In the genomic region with DNA sequence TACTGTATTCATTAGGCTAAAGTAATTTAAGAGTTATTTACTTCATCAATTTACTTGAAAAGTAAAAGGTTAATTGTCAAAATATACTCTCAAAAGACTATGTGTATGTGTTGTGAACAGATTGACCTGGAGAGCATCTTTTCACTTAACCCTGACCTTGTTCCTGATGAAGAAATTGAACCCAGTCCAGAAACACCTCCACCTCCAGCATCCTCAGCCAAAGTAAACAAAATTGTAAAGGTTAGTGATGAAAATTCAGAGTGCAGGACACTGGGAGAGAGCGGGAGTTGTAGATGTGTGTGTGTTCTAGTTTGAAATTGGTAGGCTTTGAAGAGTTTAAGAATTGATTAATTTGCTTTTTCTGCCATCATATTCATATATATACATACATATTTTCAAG, we compare ENCODE assay signal across 25 cellular contexts. TPM values are rescaled to one million over a fixed set of nuclear protein-coding genes. Genes with fewer than 3 reads are reported as not detected.
DNase-seq lines count a peak whose midpoint lies in the region; ATAC-seq lines count a peak whose summit lies in the region.
"Had no signal": no experiment of that assay in that cellular context is flagged by ENCODE, and none has a peak within 500 bp of the region (broad histone marks: within the 10 kb centered on the region; RNA-seq: fewer than 3 reads in every experiment).

No MANE protein-coding gene starts in this region.

- no peak overlapping the region for H3K4me3 ChIP-seq in CD4-positive, CD25-positive, alpha-beta regulatory T cell (ENCODE audit: low read depth, low read length)
- H3K4me3 ChIP-seq: left ventricle myocardium inferior, tibial nerve had no signal

- peaks cover 51% of the 10 kb centered on the region for H3K36me3 ChIP-seq in CD4-positive, CD25-positive, alpha-beta regulatory T cell (ENCODE audit: control insufficient read depth, insufficient read depth, low read length)

- DNase-seq in activated CD8-positive, alpha-beta memory T cell treated with anti-CD3 and anti-CD28 coated beads, Interleukin-2, amount 10 ng/mL, durations not matched to agents 7 days and 5 days, result no peak
- DNase-seq in activated CD8-positive, alpha-beta memory T cell treated with anti-CD3 and anti-CD28 coated beads for 24 hours, result no peak
- no peak for DNase-seq in CD4-positive, CD25-positive, alpha-beta regulatory T cell
- DNase-seq in T-helper 17 cell, result no peak
- no peak for DNase-seq in left lobe of liver (ENCODE audit: low spot score)
- no peak for DNase-seq in superior temporal gyrus (ENCODE audit: extremely low spot score)
- DNase-seq in DMS153 (lab: John Stamatoyannopoulos, UW), result no peak
- no peak for DNase-seq in GF-D8 (lab: John Stamatoyannopoulos, UW)
- DNase-seq: activated CD4-positive, CD25-positive, alpha-beta regulatory T cell treated with anti-CD3 and anti-CD28 coated beads, Interleukin-2, amount 50 U/mL, for 72 hours; central memory CD4-positive, alpha-beta T cell; endodermal cell; H9; islet precursor cell; left ventricle myocardium inferior; NCI-H1417; NCI-H226; NCI-H526 treated with DMSO at 0.1 percent for 48 hours; right cardiac atrium; SHP77; stimulated activated CD4-positive, alpha-beta T cell treated with anti-CD3 and anti-CD28 coated beads, Interleukin-1b, Interleukin-23, amount 100 ng/mL, for 48 hours had no signal

- peaks cover 43% of the 10 kb centered on the region for H3K4me1 Mint-ChIP-seq in activated CD8-positive, alpha-beta memory T cell treated with anti-CD3 and anti-CD28 coated beads, Interleukin-2, amount 10 ng/mL, durations not matched to agents 7 days and 5 days
- H3K4me1 Mint-ChIP-seq in CD4-positive, CD25-positive, alpha-beta regulatory T cell, result peaks cover 16 to 43% (median 34%) of the 10 kb centered on the region in 4 donors
- H3K4me1 Mint-ChIP-seq in T-helper 17 cell, result peaks cover 16% of the 10 kb centered on the region
- H3K4me1 Mint-ChIP-seq: H9 had no signal

- H3K27ac Mint-ChIP-seq in activated CD8-positive, alpha-beta memory T cell treated with anti-CD3 and anti-CD28 coated beads, Interleukin-2, amount 10 ng/mL, durations not matched to agents 7 days and 5 days, result peak overlapping the region; percentile 60
- peak overlapping the region; percentile 51 to 93 (median 80) for H3K27ac Mint-ChIP-seq in CD4-positive, CD25-positive, alpha-beta regulatory T cell
- peak overlapping the region; percentile 54 for H3K27ac Mint-ChIP-seq in T-helper 17 cell
- H3K27ac Mint-ChIP-seq: dendritic cell treated with granulocyte-macrophage colony-stimulating factor and Interleukin-4, amounts not matched to agents 40 ng/mL and 50 ng/mL, for 4 days; endodermal cell; H9 had no signal

- no peak for ATAC-seq in activated CD8-positive, alpha-beta memory T cell treated with anti-CD3 and anti-CD28 coated beads, Interleukin-2, amount 10 ng/mL, durations not matched to agents 7 days and 5 days
- no peak for ATAC-seq in CD4-positive, CD25-positive, alpha-beta regulatory T cell (ENCODE audit: low read depth in 2 of 2)
- ATAC-seq in T-helper 17 cell, result no peak
- ATAC-seq in left lobe of liver, result peak; percentile 87
- ATAC-seq: Panc1, right cardiac atrium had no signal

- H3K9me3 ChIP-seq in CD4-positive, CD25-positive, alpha-beta regulatory T cell (ENCODE audit: control insufficient read depth in 2 of 2, low read length in 2 of 2), result no peaks in the 10 kb centered on the region
- no peaks in the 10 kb centered on the region for H3K9me3 ChIP-seq in T-helper 17 cell (ENCODE audit: control insufficient read depth, low read length, poor library complexity, severe bottlenecking)
- H3K9me3 ChIP-seq: left ventricle myocardium inferior, neutrophil, tibial nerve had no signal

- H3K27ac ChIP-seq in CD4-positive, CD25-positive, alpha-beta regulatory T cell (ENCODE audit: insufficient read depth, low read length, poor library complexity, severe bottlenecking), result peak overlapping the region; percentile 15
- H3K27ac ChIP-seq: left ventricle myocardium inferior, neutrophil, tibial nerve had no signal

- H3K27me3 ChIP-seq in CD4-positive, CD25-positive, alpha-beta regulatory T cell (ENCODE audit: control insufficient read depth, insufficient read depth, low read length), result no peaks in the 10 kb centered on the region
- H3K27me3 ChIP-seq: neutrophil, tibial nerve had no signal

- no peaks in the 10 kb centered on the region for H3K9me3 Mint-ChIP-seq in activated CD8-positive, alpha-beta memory T cell treated with anti-CD3 and anti-CD28 coated beads, Interleukin-2, amount 10 ng/mL, durations not matched to agents 7 days and 5 days (ENCODE audit: low read depth)
- no peaks in the 10 kb centered on the region for H3K9me3 Mint-ChIP-seq in CD4-positive, CD25-positive, alpha-beta regulatory T cell
- H3K9me3 Mint-ChIP-seq: activated T-helper 1 cell treated with anti-CD3 and anti-CD28 coated beads, Interleukin-12 subunit alpha, Interleukin-12 subunit beta, Interleukin-2, Interleukin-4 antibody, amounts not matched to agents 30 ng/mL and 10 ng/mL and 1 ng/mL, durations not matched to agents 14 hours and 24 hours and 36 hours; dendritic cell treated with granulocyte-macrophage colony-stimulating factor and Interleukin-4, amounts not matched to agents 40 ng/mL and 50 ng/mL, for 4 days; endodermal cell; H9 had no signal

- no peak overlapping the region for H3K4me3 Mint-ChIP-seq in activated CD8-positive, alpha-beta memory T cell treated with anti-CD3 and anti-CD28 coated beads, Interleukin-2, amount 10 ng/mL, durations not matched to agents 7 days and 5 days
- no peak overlapping the region for H3K4me3 Mint-ChIP-seq in CD4-positive, CD25-positive, alpha-beta regulatory T cell
- no peak overlapping the region for H3K4me3 Mint-ChIP-seq in T-helper 17 cell
- H3K4me3 Mint-ChIP-seq: activated T-helper 1 cell treated with anti-CD3 and anti-CD28 coated beads, Interleukin-12 subunit alpha, Interleukin-12 subunit beta, Interleukin-2, Interleukin-4 antibody, amounts not matched to agents 30 ng/mL and 10 ng/mL and 1 ng/mL, durations not matched to agents 14 hours and 24 hours and 36 hours; dendritic cell treated with granulocyte-macrophage colony-stimulating factor and Interleukin-4, amounts not matched to agents 40 ng/mL and 50 ng/mL, for 4 days; endodermal cell; H9 had no signal

- H3K4me1 ChIP-seq in CD4-positive, CD25-positive, alpha-beta regulatory T cell (ENCODE audit: control insufficient read depth, insufficient read depth, low read length, poor library complexity, severe bottlenecking), result peaks cover 7% of the 10 kb centered on the region
- H3K4me1 ChIP-seq: tibial nerve had no signal

- H3K27me3 Mint-ChIP-seq in activated CD8-positive, alpha-beta memory T cell treated with anti-CD3 and anti-CD28 coated beads, Interleukin-2, amount 10 ng/mL, durations not matched to agents 7 days and 5 days, result no peaks in the 10 kb centered on the region
- no peaks in the 10 kb centered on the region for H3K27me3 Mint-ChIP-seq in CD4-positive, CD25-positive, alpha-beta regulatory T cell
- no peaks in the 10 kb centered on the region for H3K27me3 Mint-ChIP-seq in T-helper 17 cell
- H3K27me3 Mint-ChIP-seq: dendritic cell treated with granulocyte-macrophage colony-stimulating factor and Interleukin-4, amounts not matched to agents 40 ng/mL and 50 ng/mL, for 4 days had no signal

- H3K36me3 Mint-ChIP-seq in activated CD8-positive, alpha-beta memory T cell treated with anti-CD3 and anti-CD28 coated beads, Interleukin-2, amount 10 ng/mL, durations not matched to agents 7 days and 5 days, result peaks cover 52% of the 10 kb centered on the region
- peaks cover 10% of the 10 kb centered on the region for H3K36me3 Mint-ChIP-seq in CD4-positive, CD25-positive, alpha-beta regulatory T cell
- no peaks in the 10 kb centered on the region for H3K36me3 Mint-ChIP-seq in T-helper 17 cell (ENCODE audit: low read depth)

- CTCF ChIA-PET in activated CD8-positive, alpha-beta memory T cell treated with anti-CD3 and anti-CD28 coated beads, Interleukin-2, amount 10 ng/mL, durations not matched to agents 7 days and 5 days (lab: Charles Lee), result no interaction called here

RNA-seq across cellular contexts. Expression of a gene that starts 41.9 kb away (rescaled TPM):
- 100 to 1,000 TPM; 194 to 225 TPM for total RNA-seq in activated CD8-positive, alpha-beta memory T cell treated with anti-CD3 and anti-CD28 coated beads, Interleukin-2, amount 10 ng/mL, durations not matched to agents 7 days and 5 days
- 114 TPM for total RNA-seq in CD4-positive, CD25-positive, alpha-beta regulatory T cell
- 100 to 1,000 TPM; 135 to 191 (median 174) TPM for polyA plus RNA-seq in CD4-positive, CD25-positive, alpha-beta regulatory T cell
- total RNA-seq in T-helper 17 cell, result 100 to 1,000 TPM in 1 of 2 donors, 10 to 100 TPM in 1; 93.5 to 158 TPM
- total RNA-seq in left lobe of liver, result 5.6 TPM

RNA-seq across cellular contexts. Expression of a gene that starts 55.8 kb away (rescaled TPM):
- 10 to 100 TPM; 31.7 to 36.0 TPM for total RNA-seq in activated CD8-positive, alpha-beta memory T cell treated with anti-CD3 and anti-CD28 coated beads, Interleukin-2, amount 10 ng/mL, durations not matched to agents 7 days and 5 days
- total RNA-seq in CD4-positive, CD25-positive, alpha-beta regulatory T cell, result 15.8 TPM
- polyA plus RNA-seq in CD4-positive, CD25-positive, alpha-beta regulatory T cell, result 10 to 100 TPM; 44.3 to 57.2 (median 49.2) TPM
- total RNA-seq in T-helper 17 cell (10 to 100 TPM; 16.5 to 20.0 TPM), left lobe of liver (5.9 TPM)

Comparison
In these comparisons a context has a peak if more than half of its experiments do, and no peak if none do; other contexts are left out.
1. RNA of a gene that starts 41.9 kb away (total RNA-seq): 194 to 225 TPM in activated CD8-positive, alpha-beta memory T cell treated with anti-CD3 and anti-CD28 coated beads, Interleukin-2, amount 10 ng/mL, durations not matched to agents 7 days and 5 days, 93.5 to 158 TPM in T-helper 17 cell and 114 TPM in CD4-positive, CD25-positive, alpha-beta regulatory T cell (single experiment); 5.6 TPM in left lobe of liver (single experiment); every median in the first group is over 10 times any median in the second.
2. Peak in every context shown above with its lines, with median percentiles within 50 percentile points of each other: H3K27ac Mint-ChIP-seq.